8 cellular contexts compared by ENCODE assay signal in the genomic region with DNA sequence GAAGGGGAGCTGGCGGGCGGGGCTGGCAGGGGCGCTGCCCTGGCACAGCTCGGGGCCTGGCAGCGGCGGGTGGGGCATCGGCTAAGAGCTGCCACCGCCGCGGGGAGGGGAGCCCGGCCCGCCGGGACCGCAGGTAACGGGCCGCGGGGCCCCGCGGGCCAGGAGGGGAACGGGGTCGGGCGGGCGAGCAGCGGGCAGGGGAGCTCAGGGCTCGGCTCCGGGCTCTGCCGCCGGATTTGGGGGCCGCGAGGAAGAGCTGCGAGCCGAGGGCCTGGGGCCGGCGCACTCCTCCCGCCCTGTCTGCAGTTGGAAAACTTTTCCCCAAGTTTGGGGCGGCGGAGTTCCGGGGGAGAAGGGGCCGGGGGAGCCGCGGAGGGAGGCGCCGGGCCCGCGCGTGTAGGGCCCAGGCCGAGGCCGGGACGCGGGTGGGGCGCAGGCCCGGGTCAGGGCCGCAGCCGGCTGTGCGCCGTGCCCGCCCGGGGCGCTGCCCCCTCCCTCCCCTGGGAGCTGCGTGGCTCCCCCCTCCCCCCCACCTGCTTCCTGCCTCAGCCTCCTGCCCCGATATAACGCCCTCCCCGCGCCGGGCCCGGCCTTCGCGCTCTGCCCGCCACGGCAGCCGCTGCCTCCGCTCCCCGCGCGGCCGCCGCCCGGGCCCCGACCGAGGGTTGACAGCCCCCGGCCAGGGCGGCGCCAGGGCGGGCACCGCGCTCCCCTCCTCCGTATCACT. TPM values are rescaled to one million over a fixed set of nuclear protein-coding genes. Genes with fewer than 3 reads are reported as not detected.
DNase-seq lines count a peak whose midpoint lies in the region; ATAC-seq, FAIRE-seq and TF ChIP-seq lines count a peak whose summit lies in the region.

No MANE protein-coding gene starts in this region.

- no peak for FAIRE-seq in urothelium cell line (lab: Jason Lieb, UNC)

- peak; percentile 62 for TF ChIP-seq POLR2A in GM18505 (IDR thresholded peaks at IDR 0.05; ENCODE audit: borderline replicate concordance, extremely low read depth, insufficient read depth, insufficient read length)

- H3K27ac Mint-ChIP-seq in activated CD4-positive, alpha-beta T cell treated with anti-CD3 and anti-CD28 coated beads, Interleukin-2, amount 10 ng/mL, durations not matched to agents 24 days and 14 days, result peak overlapping the region; percentile 86

- intact Hi-C loops in activated CD4-positive, alpha-beta T cell treated with anti-CD3 and anti-CD28 coated beads, Interleukin-2, amount 10 ng/mL, durations not matched to agents 24 days and 14 days (cut with micrococcal nuclease), result loop anchor here (1.0 to 2.0 kb wide), 5 partner anchors 15 to 345 kb away; partner anchors contain the start of genes MNT, SGSM2, SMG6 and SRR
- intact Hi-C loops in posterior vena cava (cut with DNase I), result loop anchor here (2.0 to 5.0 kb wide), 2 partner anchors 37 to 189 kb away; no protein-coding TSS in a partner anchor

- peaks cover 9% of the 10 kb centered on the region for H3K27me3 Mint-ChIP-seq in activated CD4-positive, alpha-beta T cell treated with anti-CD3 and anti-CD28 coated beads, Interleukin-2, amount 10 ng/mL, durations not matched to agents 24 days and 14 days

- DNase-seq in activated CD4-positive, alpha-beta T cell treated with anti-CD3 and anti-CD28 coated beads, Interleukin-2, amount 10 ng/mL, durations not matched to agents 24 days and 14 days, result peak; percentile 89
- peak; percentile 58 for DNase-seq in fibroblast of pulmonary artery (ENCODE audit: low read depth)
- DNase-seq in posterior vena cava (ENCODE audit: low spot score), result peak; percentile 85
- DNase-seq in HT-29 (ENCODE audit: low spot score), result no peak
- no peak for DNase-seq in kidney glomerular epithelial cell (lab: John Stamatoyannopoulos, UW)
- no peak for DNase-seq in urothelium cell line (ENCODE audit: low spot score)
- DNase-seq in cortex of kidney (lab: John Stamatoyannopoulos, UW), result no peak

- peaks cover 20% of the 10 kb centered on the region for H3K36me3 Mint-ChIP-seq in activated CD4-positive, alpha-beta T cell treated with anti-CD3 and anti-CD28 coated beads, Interleukin-2, amount 10 ng/mL, durations not matched to agents 24 days and 14 days (ENCODE audit: low read depth)

- peak overlapping the region; percentile 64 for H3K4me3 ChIP-seq in fibroblast of pulmonary artery (replicated peaks; ENCODE audit: low read depth, low read length)

- no peaks in the 10 kb centered on the region for H3K9me3 Mint-ChIP-seq in activated CD4-positive, alpha-beta T cell treated with anti-CD3 and anti-CD28 coated beads, Interleukin-2, amount 10 ng/mL, durations not matched to agents 24 days and 14 days

- ATAC-seq in GM18505 (IDR thresholded peaks at IDR 0.05; ENCODE audit: unreplicated experiment), result no peak

- peak overlapping the region; percentile 83 for H3K4me3 Mint-ChIP-seq in activated CD4-positive, alpha-beta T cell treated with anti-CD3 and anti-CD28 coated beads, Interleukin-2, amount 10 ng/mL, durations not matched to agents 24 days and 14 days

- no peak for TF ChIP-seq CTCF in fibroblast of pulmonary artery (IDR thresholded peaks at IDR 0.05; ENCODE audit: low read length, missing control alignments)

- H3K4me1 Mint-ChIP-seq in activated CD4-positive, alpha-beta T cell treated with anti-CD3 and anti-CD28 coated beads, Interleukin-2, amount 10 ng/mL, durations not matched to agents 24 days and 14 days, result peaks cover 31% of the 10 kb centered on the region

RNA-seq across cellular contexts. Expression of gene HIC1, which starts 0.8 kb away (rescaled TPM):
- total RNA-seq in activated CD4-positive, alpha-beta T cell treated with anti-CD3 and anti-CD28 coated beads, Interleukin-2, amount 10 ng/mL, durations not matched to agents 24 days and 14 days, result 49.4 and 51.6 TPM in 2 replicates
- total RNA-seq in posterior vena cava, result 10 to 100 TPM; 41.3 to 64.2 TPM
- total RNA-seq in HT-29 (2014; rRNA removed; shearing (Covaris generic)), result 0.31 and 0.55 TPM in 2 replicates

RNA-seq across cellular contexts. Expression of gene OVCA2, which starts 13.8 kb away (rescaled TPM):
- total RNA-seq in activated CD4-positive, alpha-beta T cell treated with anti-CD3 and anti-CD28 coated beads, Interleukin-2, amount 10 ng/mL, durations not matched to agents 24 days and 14 days, result 36.5 and 37.7 TPM in 2 replicates
- 10 to 100 TPM; 17.4 to 21.2 TPM for total RNA-seq in posterior vena cava
- 54.1 and 56.8 TPM in 2 replicates for total RNA-seq in HT-29 (2014; rRNA removed; shearing (Covaris generic))

RNA-seq across cellular contexts. Expression of gene DPH1, which starts 25.7 kb away (rescaled TPM):
- total RNA-seq in activated CD4-positive, alpha-beta T cell treated with anti-CD3 and anti-CD28 coated beads, Interleukin-2, amount 10 ng/mL, durations not matched to agents 24 days and 14 days, result 50.8 and 55.9 TPM in 2 replicates
- total RNA-seq in posterior vena cava, result 10 to 100 TPM; 26.5 to 27.9 TPM
- total RNA-seq in HT-29 (2014; rRNA removed; shearing (Covaris generic)), result 31.6 and 38.5 TPM in 2 replicates

RNA-seq across cellular contexts. Expression of gene RTN4RL1, which starts 30.5 kb away (rescaled TPM):
- total RNA-seq in activated CD4-positive, alpha-beta T cell treated with anti-CD3 and anti-CD28 coated beads, Interleukin-2, amount 10 ng/mL, durations not matched to agents 24 days and 14 days, result 1.1 and 1.2 TPM in 2 replicates
- 1 to 10 TPM; 1.3 to 4.3 TPM for total RNA-seq in posterior vena cava
- not detected in 2 replicates for total RNA-seq in HT-29 (2014; rRNA removed; shearing (Covaris generic))

Comparison
In these comparisons a context has a peak if more than half of its experiments do, and no peak if none do; other contexts are left out.
1. DNase-seq: peak in activated CD4-positive, alpha-beta T cell treated with anti-CD3 and anti-CD28 coated beads, Interleukin-2, amount 10 ng/mL, durations not matched to agents 24 days and 14 days (single experiment), fibroblast of pulmonary artery (single experiment) and posterior vena cava (single experiment); none in HT-29 (single experiment), kidney glomerular epithelial cell (single experiment), urothelium cell line (single experiment) and cortex of kidney (single experiment).
2. RNA of gene HIC1, which starts 0.8 kb away (total RNA-seq): 41.3 to 64.2 TPM in posterior vena cava and 49.4 to 51.6 TPM in activated CD4-positive, alpha-beta T cell treated with anti-CD3 and anti-CD28 coated beads, Interleukin-2, amount 10 ng/mL, durations not matched to agents 24 days and 14 days; 0.31 to 0.55 TPM in HT-29; every median in the first group is over 10 times any median in the second.